In the genomic region with DNA sequence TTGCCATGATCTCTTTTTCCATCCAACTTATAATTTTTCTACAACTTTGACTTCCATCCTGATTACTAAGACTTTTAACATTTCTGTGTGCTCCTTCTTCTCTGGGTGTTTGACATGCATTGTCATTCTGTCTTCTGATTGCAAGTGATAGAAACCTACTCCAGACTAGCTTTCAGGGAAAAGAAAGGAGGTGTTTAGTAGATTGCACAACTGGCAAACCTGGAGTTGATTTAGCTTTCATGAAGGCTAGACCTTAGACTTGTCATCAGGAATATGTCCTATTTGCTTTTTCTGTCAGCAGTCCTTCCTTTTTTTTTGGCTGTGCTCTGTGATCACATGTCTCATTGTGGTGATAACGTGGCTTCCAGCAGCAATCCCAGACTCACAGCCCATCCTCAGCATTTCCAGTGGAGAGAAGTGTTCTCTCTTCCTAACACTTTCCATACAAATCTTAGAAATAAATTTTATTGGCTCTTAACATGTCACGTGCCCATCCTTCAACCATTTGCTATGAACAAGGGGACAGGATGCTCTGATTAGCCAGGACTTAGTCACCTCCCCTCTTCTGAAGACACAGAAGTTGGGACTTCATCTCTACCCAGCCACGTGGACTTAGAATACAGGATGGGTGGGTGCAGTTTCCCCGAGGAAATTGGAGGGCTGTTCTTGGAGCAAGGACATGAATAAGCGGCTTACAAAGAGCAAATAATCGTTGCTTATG, we compare ENCODE assay signal across 18 cellular contexts.
DNase-seq lines count a peak whose midpoint lies in the region; ATAC-seq and TF ChIP-seq lines count a peak whose summit lies in the region.
"Had no signal": no experiment of that assay in that cellular context is flagged by ENCODE, and none has a peak within 500 bp of the region (broad histone marks: within the 10 kb centered on the region; RNA-seq: fewer than 3 reads in every experiment).

No MANE protein-coding gene starts in this region.

- ATAC-seq in heart right ventricle (peak; percentile 11 to 48 (median 38)), HG03439 (IDR thresholded peaks at IDR 0.05; ENCODE audit: unreplicated experiment) (no peak), GM19463 (IDR thresholded peaks at IDR 0.05; ENCODE audit: unreplicated experiment) (no peak), PC-3 (no peak)
- ATAC-seq: left lung; naive thymus-derived CD8-positive, alpha-beta T cell had no signal

- no peak overlapping the region for H3K9ac ChIP-seq in mammary epithelial cell (ENCODE audit: insufficient read depth, low read length)
- no peak overlapping the region for H3K9ac ChIP-seq in adipocyte (ENCODE audit: low read length)
- no peak overlapping the region for H3K9ac ChIP-seq in PC-3 (ENCODE audit: low read length)

- peak overlapping the region; percentile 3 for H3K4me3 Mint-ChIP-seq in MCF 10A (ENCODE audit: unreplicated experiment)
- H3K4me3 Mint-ChIP-seq: naive thymus-derived CD8-positive, alpha-beta T cell had no signal

- H2AFZ ChIP-seq in mammary epithelial cell (ENCODE audit: low read depth, low read length) (no peak overlapping the region), PC-3 (ENCODE audit: low read length) (no peak overlapping the region)

- H3K4me3 ChIP-seq in mammary epithelial cell (replicated peaks in 1 of 3; ENCODE audit: insufficient read depth in 1 of 3, low read depth in 2 of 3, low read length in 3 of 3) (no peak overlapping the region), adipocyte (ENCODE audit: low read length) (no peak overlapping the region), heart right ventricle (no peak overlapping the region), PC-3 (ENCODE audit: low read length) (no peak overlapping the region)
- H3K4me3 ChIP-seq: dorsolateral prefrontal cortex, left lung, thyroid gland had no signal

- TF ChIP-seq CTCF in MCF 10A (IDR thresholded peaks at IDR 0.05; ENCODE audit: unreplicated experiment) (no peak), mammary epithelial cell (conservative IDR thresholded peaks at IDR 0.05 in 1 of 2, IDR thresholded peaks at IDR 0.05 in 1 of 2; ENCODE audit: extremely low read depth in 1 of 2, insufficient read depth in 1 of 2, low read depth in 1 of 2, low read length in 2 of 2) (no peak), heart right ventricle (IDR thresholded peaks at IDR 0.05) (no peak), PC-3 (conservative IDR thresholded peaks at IDR 0.05; ENCODE audit: low read depth, low read length) (no peak)

- H3K4me1 Mint-ChIP-seq in MCF 10A (ENCODE audit: insufficient read depth, unreplicated experiment) = peaks cover 25% of the 10 kb centered on the region

- H3K36me3 Mint-ChIP-seq in MCF 10A (ENCODE audit: insufficient read depth, unreplicated experiment) = peaks cover 6% of the 10 kb centered on the region
- H3K36me3 Mint-ChIP-seq: naive thymus-derived CD8-positive, alpha-beta T cell had no signal

- peaks cover 91% of the 10 kb centered on the region for H3K79me2 ChIP-seq in mammary epithelial cell (ENCODE audit: insufficient read depth, low read length)
- H3K79me2 ChIP-seq in PC-3 (ENCODE audit: low read length) = no peaks in the 10 kb centered on the region

- no peaks in the 10 kb centered on the region for H3K27me3 Mint-ChIP-seq in MCF 10A (ENCODE audit: insufficient read depth, unreplicated experiment)

- H3K4me2 ChIP-seq in mammary epithelial cell (ENCODE audit: insufficient read depth, low read depth, low read length) (no peak overlapping the region), PC-3 (ENCODE audit: low read length) (no peak overlapping the region)

- H3K9me3 Mint-ChIP-seq in MCF 10A (ENCODE audit: unreplicated experiment) = no peaks in the 10 kb centered on the region
- H3K9me3 Mint-ChIP-seq: activated T-helper 2 cell treated with anti-CD3 and anti-CD28 coated beads, Interferon-gamma antibody, Interleukin-2, Interleukin-4, amounts not matched to agents 10 μg/mL and 5 μg/mL and 100 μg/mL, durations not matched to agents 14 hours and 24 hours and 36 hours had no signal

- no TSS peak for BruUV-seq in MCF 10A (replicated peaks; lab: Mats Ljungman, UMichigan)
- no TSS peak for BruUV-seq in mammary epithelial cell (replicated peaks; lab: Mats Ljungman, UMichigan)
- no TSS peak for BruUV-seq in PC-3 (replicated peaks; lab: Mats Ljungman, UMichigan)

- H3K27ac ChIP-seq in mammary epithelial cell (ENCODE audit: insufficient read depth, low read depth, low read length) (no peak overlapping the region), heart right ventricle (peak overlapping the region in 9 of 10 donors; percentile 41 to 93 (median 82)), PC-3 (ENCODE audit: low read length) (no peak overlapping the region)
- H3K27ac ChIP-seq: left lung, thyroid gland had no signal

- dilution Hi-C loops in mammary epithelial cell (cut with HindIII; ENCODE audit: low sequenced_read_pairs) = no loop called here

- peak overlapping the region; percentile 96 for H3K27ac Mint-ChIP-seq in MCF 10A (ENCODE audit: low read depth, unreplicated experiment)
- H3K27ac Mint-ChIP-seq: activated T-helper 2 cell treated with anti-CD3 and anti-CD28 coated beads, Interferon-gamma antibody, Interleukin-2, Interleukin-4, amounts not matched to agents 10 μg/mL and 5 μg/mL and 100 μg/mL, durations not matched to agents 14 hours and 24 hours and 36 hours; naive thymus-derived CD8-positive, alpha-beta T cell had no signal

- H4K20me1 ChIP-seq in mammary epithelial cell (ENCODE audit: insufficient read depth, low read length) (no peaks in the 10 kb centered on the region), PC-3 (ENCODE audit: low read length) (no peaks in the 10 kb centered on the region)

- POLR2A ChIA-PET in MCF 10A (lab: Yijun Ruan, JAX) (interaction anchor here (0.7 kb wide), 1 partner anchor 29 kb away, joined by 4 read pairs; no protein-coding TSS in a partner anchor), PC-3 (lab: Charles Lee; ENCODE audit: unreplicated experiment) (no interaction called here)

- in situ Hi-C loops in mammary epithelial cell (cut with MboI; ENCODE audit: low sequenced_read_pairs in 2 of 2) = no loop called here

- H3K9me3 ChIP-seq in mammary epithelial cell (replicated peaks; ENCODE audit: insufficient read depth, low read length) (no peaks in the 10 kb centered on the region), adipocyte (ENCODE audit: control insufficient read depth, low read length) (no peaks in the 10 kb centered on the region), heart right ventricle (peaks cover 0 to 2% (median 0%) of the 10 kb centered on the region in 11 donors), PC-3 (ENCODE audit: low read length) (no peaks in the 10 kb centered on the region)
- H3K9me3 ChIP-seq: left lung, thyroid gland had no signal

- no peaks in the 10 kb centered on the region for H3K27me3 ChIP-seq in mammary epithelial cell (ENCODE audit: insufficient read depth, low read length)
- H3K27me3 ChIP-seq in adipocyte (replicated peaks; ENCODE audit: control insufficient read depth, insufficient read depth, low read length) = no peaks in the 10 kb centered on the region
- no peaks in the 10 kb centered on the region for H3K27me3 ChIP-seq in heart right ventricle
- no peaks in the 10 kb centered on the region for H3K27me3 ChIP-seq in PC-3 (ENCODE audit: low read length)
- H3K27me3 ChIP-seq: thyroid gland had no signal

- H3F3A ChIP-seq in PC-3 (ENCODE audit: low read length, unreplicated experiment) = no peaks in the 10 kb centered on the region

- H3K9me2 ChIP-seq in PC-3 (replicated peaks; ENCODE audit: low read length) = no peaks in the 10 kb centered on the region

- H3K36me3 ChIP-seq in mammary epithelial cell (ENCODE audit: insufficient read depth, low read length) (no peaks in the 10 kb centered on the region), adipocyte (ENCODE audit: control insufficient read depth, insufficient read depth, low read length, severe bottlenecking) (no peaks in the 10 kb centered on the region), heart right ventricle (no peaks in the 10 kb centered on the region), PC-3 (ENCODE audit: low read depth, low read length) (no peaks in the 10 kb centered on the region)
- H3K36me3 ChIP-seq: left lung, thyroid gland had no signal

- H3K4me1 ChIP-seq in mammary epithelial cell (ENCODE audit: insufficient read depth, low read length) (peaks cover 20% of the 10 kb centered on the region), adipocyte (ENCODE audit: control insufficient read depth, insufficient read depth, low read length) (peaks cover 26% of the 10 kb centered on the region), heart right ventricle (peaks cover 9 to 64% (median 49%) of the 10 kb centered on the region in 9 donors), PC-3 (ENCODE audit: insufficient read depth, low read length) (peaks cover 14% of the 10 kb centered on the region; the same call in 1 of the 2 replicates)

- CTCF ChIA-PET in MCF 10A (lab: Yijun Ruan, JAX) (no interaction called here), mammary epithelial cell (lab: Charles Lee; ENCODE audit: low non-redundant PET) (no interaction called here), PC-3 (lab: Charles Lee) (no interaction called here)

- intact Hi-C loops in MCF 10A (cut with micrococcal nuclease) (no loop called here), mammary epithelial cell (cut with micrococcal nuclease) (no loop called here), heart right ventricle (cut with DNase I) (loop anchor here in 3 of 10 donors (5.0 kb wide), 3 partner anchors 59 to 69 kb away; no protein-coding TSS in a partner anchor), PC-3 (cut with micrococcal nuclease) (no loop called here)

- 91% methylated on average over 6 of the region's 6 CpGs for WGBS in mammary epithelial cell (ENCODE audit: low coverage, missing lambda C conversion rate)
- WGBS in heart right ventricle, 2 donors = 54 to 56% methylated on average over 6 of the region's 6 CpGs

- no peak for DNase-seq in MCF 10A (ENCODE audit: unreplicated experiment)
- DNase-seq in mammary epithelial cell = no peak
- peak; percentile 37 for DNase-seq in adipocyte (ENCODE audit: low read depth)
- no peak for DNase-seq in heart right ventricle
- no peak for DNase-seq in NCI-H1105 treated with DMSO at 0.1 percent for 48 hours (lab: John Stamatoyannopoulos, UW)
- no peak for DNase-seq in PC-3
- DNase-seq: amygdala; Calu3; dorsolateral prefrontal cortex; left lung; MM.1S; naive thymus-derived CD8-positive, alpha-beta T cell; NCI-H774; stimulated activated CD8-positive, alpha-beta memory T cell treated with anti-CD3 and anti-CD28 coated beads, Interleukin-4, amount 100 ng/mL, for 48 hours; thyroid gland had no signal

Comparison
In these comparisons a context has a peak if more than half of its experiments do, and no peak if none do; other contexts are left out.
1. H3K27ac ChIP-seq: peak in heart right ventricle (9 of 10); none in mammary epithelial cell (single experiment) and PC-3 (single experiment).
2. ATAC-seq: peak in heart right ventricle (8 of 8); none in HG03439 (single experiment), GM19463 (single experiment) and PC-3 (single experiment).